ENCODE assay signal across 10 cellular contexts in the genomic region with DNA sequence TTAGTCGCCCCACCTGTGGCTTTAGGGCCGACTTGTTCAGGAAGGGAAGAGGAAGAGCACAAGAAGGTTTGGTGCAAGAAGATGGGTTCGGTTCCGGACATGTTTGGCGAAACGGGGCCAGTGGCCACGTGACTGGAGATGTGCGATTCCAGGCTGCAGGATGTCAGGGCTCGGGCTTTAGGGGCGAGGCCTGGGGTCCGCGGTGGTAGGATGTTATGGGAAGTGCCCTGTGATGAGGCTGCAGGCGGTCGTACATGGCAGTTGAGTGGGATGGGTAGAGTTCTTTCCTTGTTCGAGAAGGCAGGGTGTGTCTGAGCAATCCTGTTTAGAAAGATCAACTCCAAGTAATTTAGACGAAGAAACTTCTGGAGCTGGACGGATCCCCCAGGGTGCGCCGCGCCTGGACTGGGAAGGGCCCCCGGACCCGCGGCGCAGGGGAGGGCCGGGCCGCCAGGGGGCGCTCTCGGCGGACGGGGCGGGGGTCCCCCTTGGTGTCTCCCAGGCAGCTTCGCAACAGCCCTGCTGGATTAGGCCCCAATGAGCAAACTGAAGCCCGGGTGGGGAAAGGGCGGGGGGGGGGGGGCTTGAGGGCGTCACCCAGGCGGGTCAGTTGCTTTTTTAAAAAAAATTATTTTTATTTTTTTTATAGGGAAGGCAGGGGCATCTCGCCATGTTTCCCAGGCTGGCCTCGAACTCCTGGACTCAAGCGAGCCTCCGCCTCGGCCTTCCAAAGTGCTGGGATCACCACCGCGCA. TPM values are rescaled to one million over a fixed set of nuclear protein-coding genes. Genes with fewer than 3 reads are reported as not detected.
A peak's percentile ranks its signal among the peaks of the same experiment; 100 is the strongest.
DNase-seq lines count a peak whose midpoint lies in the region; ATAC-seq and TF ChIP-seq lines count a peak whose summit lies in the region.
"Had no signal": no experiment of that assay in that cellular context is flagged by ENCODE, and none has a peak within 500 bp of the region (broad histone marks: within the 10 kb centered on the region; RNA-seq: fewer than 3 reads in every experiment).

No MANE protein-coding gene starts in this region.

- peaks cover 5% of the 10 kb centered on the region for H3K36me3 Mint-ChIP-seq in activated CD4-positive, alpha-beta T cell treated with anti-CD3 and anti-CD28 coated beads, Interleukin-2, amount 10 ng/mL, durations not matched to agents 24 days and 14 days (ENCODE audit: low read depth)
- H3K36me3 Mint-ChIP-seq in Caco-2 (ENCODE audit: insufficient read depth, unreplicated experiment): peaks cover 52% of the 10 kb centered on the region

- H3K27me3 Mint-ChIP-seq in activated CD4-positive, alpha-beta T cell treated with anti-CD3 and anti-CD28 coated beads, Interleukin-2, amount 10 ng/mL, durations not matched to agents 24 days and 14 days: peaks cover 14% of the 10 kb centered on the region
- H3K27me3 Mint-ChIP-seq in Caco-2 (ENCODE audit: insufficient read depth, unreplicated experiment): no peaks in the 10 kb centered on the region

- H3K27ac Mint-ChIP-seq in activated CD4-positive, alpha-beta T cell treated with anti-CD3 and anti-CD28 coated beads, Interleukin-2, amount 10 ng/mL, durations not matched to agents 24 days and 14 days: no peak overlapping the region
- no peak overlapping the region for H3K27ac Mint-ChIP-seq in Caco-2 (ENCODE audit: unreplicated experiment)

- H3K36me3 ChIP-seq in hepatocyte (replicated peaks; ENCODE audit: insufficient read depth, low read depth) (no peaks in the 10 kb centered on the region), thyroid gland (no peaks in the 10 kb centered on the region), Caco-2 (ENCODE audit: control insufficient read depth, insufficient read depth, low read length) (no peaks in the 10 kb centered on the region; the same call in 1 of the 2 replicates)

- peaks cover 3% of the 10 kb centered on the region for H3K4me1 Mint-ChIP-seq in activated CD4-positive, alpha-beta T cell treated with anti-CD3 and anti-CD28 coated beads, Interleukin-2, amount 10 ng/mL, durations not matched to agents 24 days and 14 days
- H3K4me1 Mint-ChIP-seq in Caco-2 (ENCODE audit: low read depth, unreplicated experiment): peaks cover 8% of the 10 kb centered on the region

- H4K20me1 ChIP-seq in hepatocyte (ENCODE audit: insufficient read depth, poor library complexity, severe bottlenecking): no peaks in the 10 kb centered on the region
- H4K20me1 ChIP-seq: BLaER1 treated with 17β-estradiol and CSF1 and Interleukin-3, amounts not matched to agents 10 nM and 100 nM had no signal

- peak; percentile 31 for TF ChIP-seq CTCF in hepatocyte (IDR thresholded peaks at IDR 0.05; ENCODE audit: poor library complexity)
- TF ChIP-seq CTCF in thyroid gland (IDR thresholded peaks at IDR 0.05): peak in 2 of 6 experiments; percentile 15 to 42
- TF ChIP-seq CTCF in Caco-2 (IDR thresholded peaks at IDR 0.05; ENCODE audit: insufficient read depth in 1 of 2, low read depth in 1 of 2, low read length in 1 of 2, severe bottlenecking in 1 of 2, unreplicated experiment in 1 of 2): peak in 1 of 2 experiments; percentile 32

- intact Hi-C loops in activated CD4-positive, alpha-beta T cell treated with anti-CD3 and anti-CD28 coated beads, Interleukin-2, amount 10 ng/mL, durations not matched to agents 24 days and 14 days (cut with micrococcal nuclease): loop anchor here (5.0 kb wide), 3 partner anchors 45 to 410 kb away; partner anchors contain the start of gene HS1BP3
- intact Hi-C loops in thyroid gland (cut with DNase I): no loop called here
- intact Hi-C loops in Caco-2 (cut with micrococcal nuclease; ENCODE audit: unreplicated experiment): no loop called here

- no peak overlapping the region for H3K4me2 ChIP-seq in hepatocyte
- H3K4me2 ChIP-seq: BLaER1 treated with 17β-estradiol and CSF1 and Interleukin-3, amounts not matched to agents 10 nM and 100 nM had no signal

- TF ChIP-seq POLR2A in thyroid gland (IDR thresholded peaks at IDR 0.05): no peak

- CTCF ChIA-PET in Caco-2 (lab: Charles Lee): no interaction called here

- POLR2A ChIA-PET in Caco-2 (lab: Charles Lee): no interaction called here

- H3K27ac ChIP-seq in hepatocyte (no peak overlapping the region), thyroid gland (peak overlapping the region; percentile 45 to 74 (median 60))
- H3K27ac ChIP-seq: BLaER1 treated with 17β-estradiol and CSF1 and Interleukin-3, amounts not matched to agents 10 nM and 100 nM had no signal

- no peaks in the 10 kb centered on the region for H3K79me2 ChIP-seq in hepatocyte

- no TSS peak for BruUV-seq in Caco-2 (replicated peaks; lab: Mats Ljungman, UMichigan)

- H3K27me3 ChIP-seq in hepatocyte (no peaks in the 10 kb centered on the region), thyroid gland (no peaks in the 10 kb centered on the region), Caco-2 (replicated peaks; ENCODE audit: control insufficient read depth, insufficient read depth, low read length) (no peaks in the 10 kb centered on the region)
- H3K27me3 ChIP-seq: BLaER1 treated with 17β-estradiol and CSF1 and Interleukin-3, amounts not matched to agents 10 nM and 100 nM had no signal

- no peak overlapping the region for H2AFZ ChIP-seq in hepatocyte

- H3K9me3 Mint-ChIP-seq in activated CD4-positive, alpha-beta T cell treated with anti-CD3 and anti-CD28 coated beads, Interleukin-2, amount 10 ng/mL, durations not matched to agents 24 days and 14 days: no peaks in the 10 kb centered on the region
- H3K9me3 Mint-ChIP-seq in Caco-2 (ENCODE audit: unreplicated experiment): peaks cover 10% of the 10 kb centered on the region

- peak overlapping the region; percentile 37 for H3K4me3 Mint-ChIP-seq in activated CD4-positive, alpha-beta T cell treated with anti-CD3 and anti-CD28 coated beads, Interleukin-2, amount 10 ng/mL, durations not matched to agents 24 days and 14 days
- H3K4me3 Mint-ChIP-seq in Caco-2 (ENCODE audit: unreplicated experiment): no peak overlapping the region

- ATAC-seq in HG03280 (IDR thresholded peaks at IDR 0.05; ENCODE audit: unreplicated experiment): no peak
- no peak for ATAC-seq in HG02623 (IDR thresholded peaks at IDR 0.05; ENCODE audit: unreplicated experiment)

- no peaks in the 10 kb centered on the region for H3K9me2 ChIP-seq in hepatocyte (replicated peaks; ENCODE audit: insufficient read depth)

- peak; percentile 80 for DNase-seq in activated CD4-positive, alpha-beta T cell treated with anti-CD3 and anti-CD28 coated beads, Interleukin-2, amount 10 ng/mL, durations not matched to agents 24 days and 14 days
- no peak for DNase-seq in activated CD4-positive, alpha-beta T cell treated with anti-CD3 and anti-CD28 coated beads, Interleukin-2, amount 50 U/mL, for 4 hours
- DNase-seq in activated T-cell treated with anti-CD3 and anti-CD28 coated beads, Interleukin-2, amount 50 U/mL, for 48 hours: peak; percentile 60 to 68
- DNase-seq in hepatocyte (ENCODE audit: low spot score) (no peak), thyroid gland (no peak), Caco-2 (no peak)

- WGBS in hepatocyte (ENCODE audit: low lambda C conversion rate, missing lambda C conversion rate): 85% methylated on average over 28 of the region's 43 CpGs
- WGBS in thyroid gland, 2 donors: 54 to 59% methylated on average over 33 to 37 of the region's 43 CpGs

- H3K4me3 ChIP-seq in hepatocyte (no peak overlapping the region), thyroid gland (replicated peaks in 1 of 3) (no peak overlapping the region), Caco-2 (ENCODE audit: low read depth, low read length) (no peak overlapping the region)
- H3K4me3 ChIP-seq: BLaER1 treated with 17β-estradiol and CSF1 and Interleukin-3, amounts not matched to agents 10 nM and 100 nM had no signal

- H3K4me1 ChIP-seq in hepatocyte (ENCODE audit: insufficient read depth) (no peaks in the 10 kb centered on the region), thyroid gland (peaks cover 0 to 8% of the 10 kb centered on the region in 2 donors), Caco-2 (no peaks in the 10 kb centered on the region)
- H3K4me1 ChIP-seq: BLaER1 treated with 17β-estradiol and CSF1 and Interleukin-3, amounts not matched to agents 10 nM and 100 nM had no signal

- H3K9me3 ChIP-seq in hepatocyte (ENCODE audit: low read depth) (no peaks in the 10 kb centered on the region), thyroid gland (no peaks in the 10 kb centered on the region), Caco-2 (no peaks in the 10 kb centered on the region)

RNA-seq across cellular contexts. Expression of gene SDC1, which starts 17.2 kb away (rescaled TPM):
- 0.63 and 1.1 TPM in 2 replicates for total RNA-seq in activated CD4-positive, alpha-beta T cell treated with anti-CD3 and anti-CD28 coated beads, Interleukin-2, amount 10 ng/mL, durations not matched to agents 24 days and 14 days
- 92.3 and 108 TPM in 2 replicates for total RNA-seq in hepatocyte
- polyA plus RNA-seq in hepatocyte: 84.1 and 107 TPM in 2 replicates
- 10 to 100 TPM; 21.9 to 28.0 (median 24.7) TPM for total RNA-seq in thyroid gland
- 23.5 and 24.3 TPM in 2 replicates for total RNA-seq in Caco-2 (2022)
- total RNA-seq: T-helper 1 cell treated with Interleukin-12 subunit alpha and Interleukin-12 subunit beta and Interleukin-4 antibody, amounts not matched to agents 30 ng/mL and 1 ng/mL, for 36 hours had no signal

Comparison
In these comparisons a context has a peak if more than half of its experiments do, and no peak if none do; other contexts are left out.
1. DNase-seq: peak in activated CD4-positive, alpha-beta T cell treated with anti-CD3 and anti-CD28 coated beads, Interleukin-2, amount 10 ng/mL, durations not matched to agents 24 days and 14 days (single experiment) and activated T-cell treated with anti-CD3 and anti-CD28 coated beads, Interleukin-2, amount 50 U/mL, for 48 hours (2 of 2); none in activated CD4-positive, alpha-beta T cell treated with anti-CD3 and anti-CD28 coated beads, Interleukin-2, amount 50 U/mL, for 4 hours (0 of 2), hepatocyte (single experiment), thyroid gland (0 of 2) and Caco-2 (0 of 2).
2. RNA of gene SDC1, which starts 17.2 kb away (total RNA-seq): 92.3 to 108 TPM in hepatocyte, 21.9 to 28.0 TPM in thyroid gland and 23.5 to 24.3 TPM in Caco-2; 0.63 to 1.1 TPM in activated CD4-positive, alpha-beta T cell treated with anti-CD3 and anti-CD28 coated beads, Interleukin-2, amount 10 ng/mL, durations not matched to agents 24 days and 14 days; every median in the first group is over 10 times any median in the second.